In the genomic region with DNA sequence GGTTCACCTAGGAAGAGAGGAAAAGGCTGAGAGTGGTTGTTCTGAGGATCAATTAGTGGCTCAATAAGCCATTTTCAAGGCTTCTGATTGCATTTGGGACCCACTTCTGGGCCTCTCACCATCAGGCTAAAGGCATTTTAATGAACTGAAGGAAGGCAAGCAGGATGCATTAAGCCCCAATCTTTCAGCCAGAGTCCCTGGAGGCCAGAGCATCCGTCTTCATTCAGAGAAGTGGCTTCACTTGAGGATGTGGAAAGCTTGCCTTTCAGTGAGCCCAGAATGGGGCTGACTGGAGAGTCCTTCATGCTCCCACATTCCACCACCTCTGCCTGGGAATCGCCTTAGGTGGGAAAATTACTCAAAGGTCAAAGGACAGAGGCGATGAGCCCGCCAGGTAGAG, we compare ENCODE assay signal across 20 cellular contexts. TPM values are rescaled to one million over a fixed set of nuclear protein-coding genes. Genes with fewer than 3 reads are reported as not detected.
"Had no signal": no experiment of that assay in that cellular context is flagged by ENCODE, and none has a peak within 500 bp of the region (broad histone marks: within the 10 kb centered on the region; RNA-seq: fewer than 3 reads in every experiment).

No MANE protein-coding gene starts in this region.

- H3K36me3 ChIP-seq: heart right ventricle, spleen, tibial artery, upper lobe of right lung, vagina had no signal

- H3K9me3 Mint-ChIP-seq: naive thymus-derived CD8-positive, alpha-beta T cell had no signal

- H3K9me3 ChIP-seq: heart right ventricle, mucosa of descending colon, spleen, tibial artery, upper lobe of right lung, vagina had no signal

- H3K27me3 ChIP-seq: dorsolateral prefrontal cortex, heart right ventricle, spleen, tibial artery, upper lobe of right lung, vagina had no signal

- DNase-seq: cortex of kidney; dorsolateral prefrontal cortex; effector CD8-positive, alpha-beta T cell; heart right ventricle; hypothalamus; mucosa of descending colon; naive thymus-derived CD8-positive, alpha-beta T cell; posterior cingulate gyrus; spleen; stimulated activated CD4-positive, alpha-beta T cell treated with anti-CD3 and anti-CD28 coated beads, Interleukin-15, amount 100 ng/mL, for 24 hours; stimulated activated CD4-positive, alpha-beta T cell treated with anti-CD3 and anti-CD28 coated beads, Interleukin-1b, Interleukin-23, amount 100 ng/mL, for 48 hours; stimulated activated CD4-positive, alpha-beta T cell treated with anti-CD3 and anti-CD28 coated beads, Interleukin-4, amount 100 ng/mL, for 4 hours; stimulated activated naive CD8-positive, alpha-beta T cell treated with anti-CD3 and anti-CD28 coated beads, Interleukin-15, Interleukin-2, amounts not matched to agents 100 U/mL and 50 U/mL, for 24 hours; tibial artery; upper lobe of right lung had no signal

- ATAC-seq: esophagus mucosa; heart right ventricle; left lobe of liver; mucosa of descending colon; naive thymus-derived CD8-positive, alpha-beta T cell; sciatic nerve; stimulated activated naive CD8-positive, alpha-beta T cell treated with anti-CD3 and anti-CD28 coated beads, Interleukin-15, Interleukin-2, amounts not matched to agents 100 U/mL and 50 U/mL, for 24 hours; upper lobe of right lung had no signal

- H3K36me3 Mint-ChIP-seq: naive thymus-derived CD8-positive, alpha-beta T cell had no signal

- H3K27ac ChIP-seq: dorsolateral prefrontal cortex, heart right ventricle, spleen, tibial artery, upper lobe of right lung, vagina had no signal

- H3K4me3 ChIP-seq: dorsolateral prefrontal cortex, heart right ventricle, mucosa of descending colon, spleen, tibial artery, upper lobe of right lung, vagina had no signal

- H3K4me1 ChIP-seq: tibial artery, upper lobe of right lung, vagina had no signal

RNA-seq across cellular contexts. Expression of a gene that starts 41.8 kb away (rescaled TPM):
- total RNA-seq: naive thymus-derived CD8-positive, alpha-beta T cell; osteocyte had no signal
